21 cellular contexts compared by ENCODE assay signal in the genomic region with DNA sequence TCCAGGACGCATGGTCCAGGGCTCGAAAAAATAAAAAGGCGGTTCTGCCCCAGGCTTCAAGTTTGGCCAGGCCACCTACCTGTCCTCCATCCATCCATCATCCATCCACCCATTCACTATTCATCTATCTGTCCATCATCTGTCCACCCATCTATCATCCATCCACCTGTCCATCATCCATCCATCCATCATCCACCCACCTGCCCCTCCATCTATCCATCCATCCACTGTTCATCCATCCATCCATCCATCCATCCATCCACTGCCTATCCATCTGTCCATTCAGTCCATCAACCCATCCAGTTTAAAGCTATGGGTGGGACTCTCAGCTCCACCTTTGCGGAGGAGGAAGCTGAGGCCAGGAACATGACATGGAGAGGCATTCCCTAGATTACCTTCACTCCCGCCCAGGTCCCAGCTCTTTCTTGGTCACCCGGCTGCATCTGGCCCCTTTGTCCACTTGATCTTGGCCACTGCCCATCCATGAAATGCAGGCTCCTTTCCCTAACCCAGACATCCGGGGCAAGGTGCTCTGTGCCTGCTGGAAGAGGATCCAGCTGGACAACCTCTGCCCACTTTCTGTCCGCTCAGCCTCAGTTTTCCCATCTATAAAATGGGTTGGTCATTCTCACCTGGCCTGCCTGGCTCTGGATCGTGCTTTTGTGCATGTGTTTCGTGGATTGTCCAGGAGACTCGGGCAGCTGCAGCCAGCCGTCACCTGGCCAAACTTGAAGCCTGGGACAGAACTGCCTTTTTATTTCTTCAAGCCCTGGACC.
"Had no signal": no experiment of that assay in that cellular context is flagged by ENCODE, and none has a peak within 500 bp of the region (broad histone marks: within the 10 kb centered on the region; RNA-seq: fewer than 3 reads in every experiment).

No MANE protein-coding gene starts in this region.

- H3K4me3 ChIP-seq: esophagus muscularis mucosa, gastroesophageal sphincter, left lung, lower lobe of right lung, ovary, right atrium auricular region, stomach, thoracic aorta, transverse colon had no signal

- H3K9me3 Mint-ChIP-seq: nephron had no signal

- H3K27ac ChIP-seq: epithelial cell of prostate, esophagus muscularis mucosa, gastroesophageal sphincter, left lung, lower lobe of right lung, ovary, right atrium auricular region, stomach, thoracic aorta, transverse colon had no signal

- H3K36me3 ChIP-seq: esophagus muscularis mucosa, gastroesophageal sphincter, left lung, lower lobe of right lung, ovary, right atrium auricular region, stomach, thoracic aorta, transverse colon had no signal

- FAIRE-seq: colon, keratinocyte, small intestine had no signal

- H3K4me1 Mint-ChIP-seq: immature natural killer cell had no signal

- ATAC-seq: effector memory CD8-positive, alpha-beta T cell; gastroesophageal sphincter; left lung; lower lobe of right lung had no signal

- H3K27ac Mint-ChIP-seq: dendritic cell treated with granulocyte-macrophage colony-stimulating factor and Interleukin-4, amounts not matched to agents 40 ng/mL and 50 ng/mL, for 4 days; effector memory CD8-positive, alpha-beta T cell; immature natural killer cell had no signal

- H3K4me3 Mint-ChIP-seq: dendritic cell treated with granulocyte-macrophage colony-stimulating factor and Interleukin-4, amounts not matched to agents 40 ng/mL and 50 ng/mL, for 4 days; effector memory CD8-positive, alpha-beta T cell; immature natural killer cell; naive B cell; nephron had no signal

- DNase-seq: effector memory CD8-positive, alpha-beta T cell; immature natural killer cell; left lung; lower lobe of right lung; mesendoderm; naive B cell; ovary; stimulated activated CD4-positive, alpha-beta T cell treated with anti-CD3 and anti-CD28 coated beads, Interleukin-12 subunit alpha, Interleukin-12 subunit beta, amount 100 ng/mL, for 4 hours; stimulated activated naive CD4-positive, alpha-beta T cell; stomach; transverse colon had no signal

- H3K27me3 ChIP-seq: esophagus muscularis mucosa, gastroesophageal sphincter, left lung, ovary, right atrium auricular region, stomach, transverse colon had no signal

- H3K9me3 ChIP-seq: esophagus muscularis mucosa, gastroesophageal sphincter, left lung, lower lobe of right lung, ovary, right atrium auricular region, stomach, thoracic aorta, transverse colon had no signal
